26 cellular contexts compared by ENCODE assay signal in the genomic region with DNA sequence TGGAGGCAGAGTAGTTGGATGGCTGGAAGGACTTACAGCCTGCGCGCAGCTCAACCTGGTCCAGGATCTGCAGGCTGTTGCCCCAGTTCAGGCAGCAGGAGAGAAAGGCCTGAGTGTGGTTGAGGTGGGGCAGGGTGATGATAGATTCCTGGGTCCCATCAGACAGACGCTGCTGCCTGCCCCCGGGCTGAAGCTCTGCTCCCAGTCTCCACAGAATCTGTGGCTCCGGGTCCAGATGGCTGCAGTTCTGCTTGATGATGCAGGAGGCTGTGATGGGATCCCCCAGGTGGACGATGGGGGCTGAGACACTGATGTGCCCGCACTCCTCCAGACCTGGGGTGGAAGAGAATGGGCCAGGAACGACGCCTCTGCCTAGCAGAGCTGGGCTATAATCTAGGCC. TPM values are rescaled to one million over a fixed set of nuclear protein-coding genes. Genes with fewer than 3 reads are reported as not detected.
DNase-seq lines count a peak whose midpoint lies in the region; ATAC-seq and TF ChIP-seq lines count a peak whose summit lies in the region.
"Had no signal": no experiment of that assay in that cellular context is flagged by ENCODE, and none has a peak within 500 bp of the region (broad histone marks: within the 10 kb centered on the region; RNA-seq: fewer than 3 reads in every experiment).

No MANE protein-coding gene starts in this region.

- DNase-seq in NCI-H82 (lab: John Stamatoyannopoulos, UW): peak; percentile 24
- no peak for DNase-seq in NCI-H82 treated with DMSO at 0.1 percent for 48 hours (lab: John Stamatoyannopoulos, UW; ENCODE audit: unreplicated experiment)
- DNase-seq in chondrocyte (ENCODE audit: low spot score): peak; percentile 55
- DNase-seq in nephron progenitor cell: no peak
- no peak for DNase-seq in thyroid gland
- no peak for DNase-seq in erythroblast (lab: John Stamatoyannopoulos, UW)
- DNase-seq: CD4-positive, alpha-beta memory T cell; COR-L47; DMS79; EL; GDM1; NCI-H1048; NCI-H1417; NCI-H1694; NCI-H2081; NCI-H446; NCI-H69; SIG-M5 had no signal

- no peaks in the 10 kb centered on the region for H3K27me3 ChIP-seq in thyroid gland
- H3K27me3 ChIP-seq: BLaER1 treated with 17β-estradiol and CSF1 and Interleukin-3, amounts not matched to agents 10 nM and 100 nM had no signal

- no peaks in the 10 kb centered on the region for H3K9me3 ChIP-seq in thyroid gland
- H3K9me3 ChIP-seq: BLaER1 treated with 17β-estradiol and CSF1 and Interleukin-3, amounts not matched to agents 10 nM and 100 nM had no signal

- no peaks in the 10 kb centered on the region for H3K36me3 Mint-ChIP-seq in chondrocyte (ENCODE audit: low read depth)
- H3K36me3 Mint-ChIP-seq in nephron progenitor cell (ENCODE audit: low read depth): no peaks in the 10 kb centered on the region
- H3K36me3 Mint-ChIP-seq: CD4-positive, alpha-beta memory T cell had no signal

- H3K4me3 Mint-ChIP-seq in chondrocyte (ENCODE audit: unreplicated experiment) (no peak overlapping the region), nephron progenitor cell (no peak overlapping the region)
- H3K4me3 Mint-ChIP-seq: CD4-positive, alpha-beta memory T cell had no signal

- H3K27ac Mint-ChIP-seq in chondrocyte (ENCODE audit: unreplicated experiment) (no peak overlapping the region), nephron progenitor cell (peak overlapping the region; percentile 83)
- H3K27ac Mint-ChIP-seq: CD4-positive, alpha-beta memory T cell had no signal

- TF ChIP-seq CTCF in chondrocyte (IDR thresholded peaks at IDR 0.05) (no peak), nephron progenitor cell (IDR thresholded peaks at IDR 0.05) (no peak), thyroid gland (IDR thresholded peaks at IDR 0.05) (no peak)

- ATAC-seq in GM21390 (IDR thresholded peaks at IDR 0.05; ENCODE audit: unreplicated experiment): no peak
- no peak for ATAC-seq in HG02588 (IDR thresholded peaks at IDR 0.05; ENCODE audit: unreplicated experiment)
- ATAC-seq: HCT116 had no signal

- H3K4me3 ChIP-seq in thyroid gland (replicated peaks in 1 of 3): no peak overlapping the region
- H3K4me3 ChIP-seq: BLaER1 treated with 17β-estradiol and CSF1 and Interleukin-3, amounts not matched to agents 10 nM and 100 nM; GM12878; SK-N-MC had no signal

- H3K27ac ChIP-seq in thyroid gland: peak overlapping the region; percentile 51 to 96 (median 58)
- H3K27ac ChIP-seq: BLaER1 treated with 17β-estradiol and CSF1 and Interleukin-3, amounts not matched to agents 10 nM and 100 nM; SK-N-MC had no signal

- WGBS in thyroid gland, 2 donors: 87% methylated on average over 6 to 9 of the region's 9 CpGs

- peaks cover 33 to 48% of the 10 kb centered on the region in 2 donors for H3K4me1 ChIP-seq in thyroid gland

- intact Hi-C loops in thyroid gland (cut with DNase I): no loop called here

- H3K4me1 Mint-ChIP-seq in chondrocyte (ENCODE audit: low read depth) (no peaks in the 10 kb centered on the region), nephron progenitor cell (peaks cover 61% of the 10 kb centered on the region)
- H3K4me1 Mint-ChIP-seq: CD4-positive, alpha-beta memory T cell had no signal

- H3K9me3 Mint-ChIP-seq in chondrocyte (ENCODE audit: low read depth) (no peaks in the 10 kb centered on the region), nephron progenitor cell (no peaks in the 10 kb centered on the region)
- H3K9me3 Mint-ChIP-seq: CD4-positive, alpha-beta memory T cell had no signal

- TF ChIP-seq POLR2A in thyroid gland (IDR thresholded peaks at IDR 0.05) (no peak), erythroblast (IDR thresholded peaks at IDR 0.05; ENCODE audit: low read length) (no peak)

- peaks cover 11% of the 10 kb centered on the region for H3K27me3 Mint-ChIP-seq in chondrocyte (ENCODE audit: low read depth)
- H3K27me3 Mint-ChIP-seq in nephron progenitor cell (ENCODE audit: low read depth, poor library complexity): peaks cover 17% of the 10 kb centered on the region

- no peaks in the 10 kb centered on the region for H3K36me3 ChIP-seq in thyroid gland

RNA-seq across cellular contexts. Expression of gene CSF3R, which starts 7.4 kb away (rescaled TPM):
- not detected in 3 replicates for total RNA-seq in chondrocyte
- total RNA-seq in thyroid gland: 1 to 10 TPM; 3.5 to 7.9 (median 7.1) TPM
- total RNA-seq: H4, HT-29 had no signal

RNA-seq across cellular contexts. Expression of gene MRPS15, which starts 11.2 kb away (rescaled TPM):
- total RNA-seq in chondrocyte (51.3 to 68.5 TPM (median 53.2 TPM) in 3 replicates), thyroid gland (10 to 100 TPM; 45.6 to 85.9 (median 56.3) TPM)

RNA-seq across cellular contexts. Expression of gene OSCP1, which starts 25.1 kb away (rescaled TPM):
- total RNA-seq in chondrocyte (4.5 to 7.3 TPM (median 6.2 TPM) in 3 replicates), thyroid gland (10 to 100 TPM; 15.2 to 31.9 (median 19.5) TPM)

Comparison
In these comparisons a context has a peak if more than half of its experiments do, and no peak if none do; other contexts are left out.
1. DNase-seq: peak in NCI-H82 (single experiment) and chondrocyte (single experiment); none in NCI-H82 treated with DMSO at 0.1 percent for 48 hours (single experiment), nephron progenitor cell (single experiment), thyroid gland (0 of 2) and erythroblast (0 of 2).